ENCODE assay signal across 27 cellular contexts in genomic region chr12:42402821-42403411, GRCh38.
"Had no signal": no experiment of that assay in that cellular context is flagged by ENCODE, and none has a peak within 500 bp of the region (broad histone marks: within the 10 kb centered on the region; RNA-seq: fewer than 3 reads in every experiment).

No MANE protein-coding gene starts in this region.

- H3K4me1 ChIP-seq: body of pancreas, lower lobe of right lung, neural progenitor cell, sigmoid colon, testis, upper lobe of left lung had no signal

- H3K27me3 ChIP-seq: body of pancreas, cardiac muscle cell, hepatocyte, neural progenitor cell, sigmoid colon, testis, upper lobe of left lung had no signal

- H3K9me3 ChIP-seq: body of pancreas, lower lobe of right lung, sigmoid colon, testis, upper lobe of left lung had no signal

- H3K27ac Mint-ChIP-seq: activated B cell treated with CpG ODN at 0.5 μM for 24 hours; activated CD4-positive, alpha-beta T cell treated with anti-CD3 and anti-CD28 coated beads for 36 hours; activated naive CD4-positive, alpha-beta T cell treated with anti-CD3 and anti-CD28 coated beads for 36 hours; activated naive CD8-positive, alpha-beta T cell treated with anti-CD3 and anti-CD28 coated beads, Interleukin-2, amount 50 U/mL, for 24 hours; neural progenitor cell; stimulated activated naive B cell treated with anti-CD40 and anti-IgM and Interleukin-4, amounts not matched to agents 10 μg/mL and 1 μg/mL and 100 μg/mL, for 72 hours; T-helper 1 cell treated with Interleukin-12 subunit alpha and Interleukin-12 subunit beta and Interleukin-4 antibody, amounts not matched to agents 30 μg/mL and 1 μg/mL, for 36 hours had no signal

- H3K9me3 Mint-ChIP-seq: activated B cell treated with CpG ODN at 0.5 μM for 24 hours; activated naive CD4-positive, alpha-beta T cell treated with anti-CD3 and anti-CD28 coated beads for 36 hours; activated naive CD8-positive, alpha-beta T cell treated with anti-CD3 and anti-CD28 coated beads, Interleukin-2, amount 50 U/mL, for 24 hours; activated T-cell treated with anti-CD3 and anti-CD28 coated beads, Interleukin-2, amount 50 U/mL, for 4 hours; immature natural killer cell; neural progenitor cell; stimulated activated naive B cell treated with anti-CD40 and anti-IgM and Interleukin-4, amounts not matched to agents 10 μg/mL and 1 μg/mL and 100 μg/mL, for 72 hours; T-helper 1 cell treated with Interleukin-12 subunit alpha and Interleukin-12 subunit beta and Interleukin-4 antibody, amounts not matched to agents 30 μg/mL and 1 μg/mL, for 36 hours had no signal

- FAIRE-seq: frontal cortex had no signal

- H3K27me3 Mint-ChIP-seq: activated B cell treated with CpG ODN at 0.5 μM for 24 hours; activated CD4-positive, alpha-beta T cell treated with anti-CD3 and anti-CD28 coated beads for 36 hours; activated naive CD8-positive, alpha-beta T cell treated with anti-CD3 and anti-CD28 coated beads, Interleukin-2, amount 50 U/mL, for 24 hours; naive B cell; stimulated activated naive B cell treated with anti-CD40 and anti-IgM and Interleukin-4, amounts not matched to agents 10 μg/mL and 1 μg/mL and 100 μg/mL, for 72 hours had no signal

- H3K4me3 Mint-ChIP-seq: activated B cell treated with CpG ODN at 0.5 μM for 24 hours; activated CD4-positive, alpha-beta T cell treated with anti-CD3 and anti-CD28 coated beads for 36 hours; activated naive CD4-positive, alpha-beta T cell treated with anti-CD3 and anti-CD28 coated beads for 36 hours; activated naive CD8-positive, alpha-beta T cell treated with anti-CD3 and anti-CD28 coated beads, Interleukin-2, amount 50 U/mL, for 24 hours; activated T-cell treated with anti-CD3 and anti-CD28 coated beads, Interleukin-2, amount 50 U/mL, for 4 hours; immature natural killer cell; naive B cell; neural progenitor cell; stimulated activated naive B cell treated with anti-CD40 and anti-IgM and Interleukin-4, amounts not matched to agents 10 μg/mL and 1 μg/mL and 100 μg/mL, for 72 hours; T-helper 1 cell treated with Interleukin-12 subunit alpha and Interleukin-12 subunit beta and Interleukin-4 antibody, amounts not matched to agents 30 μg/mL and 1 μg/mL, for 36 hours had no signal

- H3K4me3 ChIP-seq: body of pancreas, cardiac muscle cell, hepatocyte, lower lobe of right lung, neural progenitor cell, sigmoid colon, testis, upper lobe of left lung had no signal

- H3K79me2 ChIP-seq: hepatocyte had no signal

- H2AFZ ChIP-seq: hepatocyte, neural progenitor cell had no signal

- H3K9ac ChIP-seq: neural progenitor cell had no signal

- H3K4me2 ChIP-seq: hepatocyte, neural progenitor cell had no signal

- H3K4me1 Mint-ChIP-seq: activated CD4-positive, alpha-beta T cell treated with anti-CD3 and anti-CD28 coated beads for 36 hours; activated naive CD8-positive, alpha-beta T cell treated with anti-CD3 and anti-CD28 coated beads, Interleukin-2, amount 50 U/mL, for 24 hours; neural progenitor cell had no signal

- DNase-seq: activated B cell treated with CpG ODN at 0.5 μM for 24 hours; activated CD4-positive, alpha-beta T cell treated with anti-CD3 and anti-CD28 coated beads for 36 hours; activated CD4-positive, alpha-beta T cell treated with anti-CD3 and anti-CD28 coated beads, Interleukin-2, amount 50 U/mL, for 4 hours; activated CD8-positive, alpha-beta memory T cell treated with anti-CD3 and anti-CD28 coated beads for 24 hours; activated CD8-positive, alpha-beta memory T cell treated with anti-CD3 and anti-CD28 coated beads, Interleukin-2, amount 50 U/mL, for 4 hours; activated naive CD4-positive, alpha-beta T cell treated with anti-CD3 and anti-CD28 coated beads for 36 hours; activated naive CD8-positive, alpha-beta T cell treated with anti-CD3 and anti-CD28 coated beads, Interleukin-2, amount 50 U/mL, for 24 hours; activated T-cell treated with anti-CD3 and anti-CD28 coated beads, Interleukin-2, amount 50 U/mL, for 4 hours; body of pancreas; cortex of kidney; glutamatergic neuron; immature natural killer cell; lower lobe of right lung; mesendoderm; naive B cell; sigmoid colon; stimulated activated CD4-positive, alpha-beta T cell treated with anti-CD3 and anti-CD28 coated beads, Interleukin-2, amount 100 ng/mL, for 48 hours; stimulated activated CD8-positive, alpha-beta memory T cell treated with anti-CD3 and anti-CD28 coated beads, Interleukin-4, amount 100 ng/mL, for 48 hours; stimulated activated naive B cell treated with anti-CD40 and anti-IgM and Interleukin-4, amounts not matched to agents 10 μg/mL and 1 μg/mL and 100 μg/mL, for 72 hours; testis; upper lobe of left lung had no signal

- ATAC-seq: activated CD4-positive, alpha-beta T cell treated with anti-CD3 and anti-CD28 coated beads for 36 hours; activated naive CD8-positive, alpha-beta T cell treated with anti-CD3 and anti-CD28 coated beads, Interleukin-2, amount 50 U/mL, for 24 hours; activated T-cell treated with anti-CD3 and anti-CD28 coated beads, Interleukin-2, amount 50 U/mL, for 4 hours; body of pancreas; left lobe of liver; lower lobe of right lung; stimulated activated naive B cell treated with anti-CD40 and anti-IgM and Interleukin-4, amounts not matched to agents 10 μg/mL and 1 μg/mL and 100 μg/mL, for 72 hours had no signal

- H3K27ac ChIP-seq: body of pancreas, cardiac muscle cell, hepatocyte, lower lobe of right lung, neural progenitor cell, sigmoid colon, testis, upper lobe of left lung had no signal
